Comparison of ENCODE assay signal across 23 cellular contexts in the genomic region with DNA sequence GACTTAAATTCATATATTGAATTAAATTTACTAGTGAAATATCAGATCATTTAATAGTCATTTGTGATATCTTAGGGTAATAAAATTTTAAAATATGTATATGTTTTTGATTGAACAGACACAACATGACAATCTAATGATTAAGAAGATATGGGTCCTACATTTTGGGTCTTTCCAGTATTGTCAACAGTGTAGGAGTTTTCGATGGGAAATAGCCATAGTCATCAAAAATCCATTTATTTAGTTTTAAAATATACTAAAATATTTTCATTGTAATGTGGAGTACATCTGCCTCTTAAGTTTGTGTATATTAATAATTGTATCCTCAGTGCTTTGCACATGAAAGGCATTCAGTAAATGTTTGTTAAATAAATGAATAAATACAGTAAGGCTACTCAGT. TPM values are rescaled to one million over a fixed set of nuclear protein-coding genes. Genes with fewer than 3 reads are reported as not detected.
DNase-seq lines count a peak whose midpoint lies in the region; ATAC-seq, FAIRE-seq and TF ChIP-seq lines count a peak whose summit lies in the region.
"Had no signal": no experiment of that assay in that cellular context is flagged by ENCODE, and none has a peak within 500 bp of the region (broad histone marks: within the 10 kb centered on the region; RNA-seq: fewer than 3 reads in every experiment).

No MANE protein-coding gene starts in this region.

- FAIRE-seq in A204.1 (lab: Jason Lieb, UNC) (peak; percentile 56), A549 (lab: Jason Lieb, UNC) (no peak), RCC 7860 (lab: Jason Lieb, UNC) (peak; percentile 11)
- FAIRE-seq: D721Med, GM12891, GM18507, H1 had no signal

- H3K9me3 Mint-ChIP-seq in memory B cell: no peaks in the 10 kb centered on the region
- H3K9me3 Mint-ChIP-seq: CD14-positive monocyte; CD4-positive, alpha-beta T cell; CD8-positive, alpha-beta memory T cell had no signal

- no peak for TF ChIP-seq RAD21 in A549 (conservative IDR thresholded peaks at IDR 0.05 in 1 of 2, IDR thresholded peaks at IDR 0.05 in 1 of 2)

- no peak overlapping the region for H3K4me2 ChIP-seq in A549
- H3K4me2 ChIP-seq: BLaER1 treated with 17β-estradiol and CSF1 and Interleukin-3, amounts not matched to agents 10 nM and 100 nM had no signal

- H3K27me3 Mint-ChIP-seq in memory B cell: no peaks in the 10 kb centered on the region
- H3K27me3 Mint-ChIP-seq: CD4-positive, alpha-beta T cell; CD8-positive, alpha-beta memory T cell had no signal

- H3K4me1 ChIP-seq in A549: no peaks in the 10 kb centered on the region
- H3K4me1 ChIP-seq: BE2C had no signal

- TF ChIP-seq EP300 in A549 (IDR thresholded peaks at IDR 0.05): no peak

- 93% methylated on average over 1 of the region's 1 CpG for WGBS in A549 (ENCODE audit: missing lambda C conversion rate)

- no peak overlapping the region for H3K4me3 Mint-ChIP-seq in memory B cell
- H3K4me3 Mint-ChIP-seq: CD14-positive monocyte; CD4-positive, alpha-beta T cell; CD8-positive, alpha-beta memory T cell had no signal

- H3K4me1 Mint-ChIP-seq in memory B cell: peaks cover 8% of the 10 kb centered on the region

- DNase-seq in A549 (ENCODE audit: low read depth in 1 of 2, low spot score in 1 of 2): no peak
- DNase-seq in RCC 7860 (ENCODE audit: low spot score): no peak
- no peak for DNase-seq in memory B cell (ENCODE audit: low spot score in 2 of 2)
- DNase-seq in left lobe of liver (ENCODE audit: low spot score): no peak
- DNase-seq in cerebellum (ENCODE audit: low spot score): no peak
- DNase-seq: ACHN; AML-193; BE2C; CD4-positive, alpha-beta T cell; CD8-positive, alpha-beta memory T cell; DMS 273 treated with DMSO at 0.1 percent for 48 hours; DMS79 treated with DMSO at 0.1 percent for 48 hours; GF-D8; H7; HCEC 1CT had no signal

- TF ChIP-seq CTCF in A549 (IDR thresholded peaks at IDR 0.05): no peak

- no peak overlapping the region for H3K4me3 ChIP-seq in A549
- H3K4me3 ChIP-seq: BLaER1 treated with 17β-estradiol and CSF1 and Interleukin-3, amounts not matched to agents 10 nM and 100 nM had no signal

- peak overlapping the region; percentile 39 for H3K27ac Mint-ChIP-seq in memory B cell
- H3K27ac Mint-ChIP-seq: CD14-positive monocyte; CD4-positive, alpha-beta T cell had no signal

- H3K9me3 ChIP-seq in A549: no peaks in the 10 kb centered on the region
- H3K9me3 ChIP-seq: BE2C; BLaER1 treated with 17β-estradiol and CSF1 and Interleukin-3, amounts not matched to agents 10 nM and 100 nM had no signal

- H3K27ac ChIP-seq in A549: no peak overlapping the region
- H3K27ac ChIP-seq: BLaER1 treated with 17β-estradiol and CSF1 and Interleukin-3, amounts not matched to agents 10 nM and 100 nM had no signal

- peaks cover 26% of the 10 kb centered on the region for H3K36me3 Mint-ChIP-seq in memory B cell

- ATAC-seq in A549 (no peak), memory B cell (ENCODE audit: low read depth) (no peak), left lobe of liver (no peak)

- CTCF ChIA-PET in A549 (lab: Yijun Ruan, JAX): no interaction called here

- TF ChIP-seq POLR2A in A549 (IDR thresholded peaks at IDR 0.05; ENCODE audit: low read length): no peak

- POLR2A ChIA-PET in A549 (lab: Yijun Ruan, JAX): no interaction called here

TF ChIP-seq in A549, 52 proteins besides CTCF, POLR2A, EP300 and RAD21:
- no peak for TF ChIP-seq REST (IDR thresholded peaks at IDR 0.05)
- TF ChIP-seq MAFK (IDR thresholded peaks at IDR 0.05; ENCODE audit: partially characterized antibody): peak; percentile 31

RNA-seq across cellular contexts. Expression of gene TRMT13, which starts 14.0 kb away (rescaled TPM):
- polyA plus RNA-seq in A549 (2011; rRNA removed) (14.0 and 21.7 TPM in 2 replicates), A549 (2017; fragmentation: RNase III; extraction: RNeasy Plus Mini Kit Qiagen cat#74134 plus additional on column Dnase treatment) (9.9 to 12.4 TPM (median 11.6 TPM) in 3 replicates)
- polyA plus RNA-seq in A549 (2012; cell fraction: cytosol; rRNA removed): 2.3 and 3.4 TPM in 2 replicates
- polyA plus RNA-seq in A549 (2012; cell fraction: nucleus; rRNA removed): 1.7 and 3.5 TPM in 2 replicates
- polyA minus RNA-seq in A549 (2011; rRNA and poly(A)+ RNA removed): 2.8 and 3.1 TPM in 2 replicates
- total RNA-seq in left lobe of liver (4.9 TPM), cerebellum (44.0 TPM)

RNA-seq across cellular contexts. Expression of gene SASS6, which starts 14.2 kb away (rescaled TPM):
- polyA plus RNA-seq in A549 (2011; rRNA removed): 3.7 and 4.0 TPM in 2 replicates
- 0.57 and 0.66 TPM in 2 replicates for polyA plus RNA-seq in A549 (2012; cell fraction: cytosol; rRNA removed)
- polyA plus RNA-seq in A549 (2012; cell fraction: nucleus; rRNA removed): 0.44 and 0.83 TPM in 2 replicates
- 4.5 to 5.5 TPM (median 5.2 TPM) in 3 replicates for polyA plus RNA-seq in A549 (2017; fragmentation: RNase III; extraction: RNeasy Plus Mini Kit Qiagen cat#74134 plus additional on column Dnase treatment)
- 0.87 and 1.6 TPM in 2 replicates for polyA minus RNA-seq in A549 (2011; rRNA and poly(A)+ RNA removed)
- total RNA-seq in left lobe of liver: 0.88 TPM
- total RNA-seq in cerebellum: 5.4 TPM

RNA-seq across cellular contexts. Expression of gene LRRC39, which starts 31.1 kb away (rescaled TPM):
- polyA plus RNA-seq in A549 (2011; rRNA removed) (0.33 and 0.45 TPM in 2 replicates), A549 (2017; fragmentation: RNase III; extraction: RNeasy Plus Mini Kit Qiagen cat#74134 plus additional on column Dnase treatment) (0.24 to 0.45 TPM (median 0.32 TPM) in 3 replicates)
- 0.06 and 0.08 TPM in 2 replicates for polyA plus RNA-seq in A549 (2012; cell fraction: cytosol; rRNA removed)
- polyA plus RNA-seq in A549 (2012; cell fraction: nucleus; rRNA removed): 0.10 and 0.36 TPM in 2 replicates
- polyA minus RNA-seq in A549 (2011; rRNA and poly(A)+ RNA removed): 0.12 and 0.19 TPM in 2 replicates
- total RNA-seq in left lobe of liver (0.33 TPM), cerebellum (4.0 TPM)
- total RNA-seq: A172 had no signal
- polyA plus RNA-seq: CD8-positive, alpha-beta memory T cell had no signal
